Comparison of ENCODE assay signal across 8 cellular contexts in genomic region chr14:100383727-100384158, GRCh38. TPM values are rescaled to one million over a fixed set of nuclear protein-coding genes. Genes with fewer than 3 reads are reported as not detected.
DNase-seq lines count a peak whose midpoint lies in the region; ATAC-seq and TF ChIP-seq lines count a peak whose summit lies in the region.

No MANE protein-coding gene starts in this region.

- POLR2A ChIA-PET in PC-3 (lab: Charles Lee; ENCODE audit: unreplicated experiment) = no interaction called here

- H3K79me2 ChIP-seq in PC-3 (ENCODE audit: low read length) = 0 out of 2 replicates have a peak, but pooled peaks cover 10% of the 10 kb centered on the region

- no peak overlapping the region for H3K4me3 ChIP-seq in PC-3 (ENCODE audit: low read length)
- H3K4me3 ChIP-seq in ovary = no peak overlapping the region
- no peak overlapping the region for H3K4me3 ChIP-seq in upper lobe of right lung

- H2AFZ ChIP-seq in PC-3 (ENCODE audit: low read length) = no peak overlapping the region

- H3K9me3 ChIP-seq in PC-3 (ENCODE audit: low read length) = no peaks in the 10 kb centered on the region
- no peaks in the 10 kb centered on the region for H3K9me3 ChIP-seq in ovary
- no peaks in the 10 kb centered on the region for H3K9me3 ChIP-seq in upper lobe of right lung

- H3K4me2 ChIP-seq in PC-3 (ENCODE audit: low read length) = peak overlapping the region; percentile 62; the same call in 1 of the 2 replicates

- TF ChIP-seq EP300 in ovary (IDR thresholded peaks at IDR 0.05) = no peak

- H4K20me1 ChIP-seq in PC-3 (ENCODE audit: low read length) = no peaks in the 10 kb centered on the region

- TF ChIP-seq POLR2A in ovary (IDR thresholded peaks at IDR 0.05) = no peak

- CTCF ChIA-PET in PC-3 (lab: Charles Lee) = interaction anchor here (0.5 to 4.1 kb wide), 8 partner anchors 34 to 702 kb away, joined by 3 to 49 read pairs (median 4); no protein-coding TSS in a partner anchor

- intact Hi-C loops in PC-3 (cut with micrococcal nuclease) (loop anchor here (2.0 to 10.0 kb wide), 2 partner anchors 271 to 1281 kb away; no protein-coding TSS in a partner anchor), ovary (cut with DNase I) (loop anchor here in 3 of 4 donors (2.0 to 10.0 kb wide), 4 partner anchors 264 to 1245 kb away; partner anchors contain the start of gene MEG3 (in 1 of the 3)), upper lobe of right lung (cut with DNase I) (loop anchor here (2.0 kb wide), 1 partner anchor 263 kb away; no protein-coding TSS in a partner anchor)

- ATAC-seq in PC-3 (peak; percentile 61), foreskin keratinocyte (peak; percentile 88), upper lobe of right lung (peak; percentile 92)

- H3K27ac ChIP-seq in PC-3 (ENCODE audit: low read length) (no peak overlapping the region; the same call in 1 of the 2 replicates), foreskin keratinocyte (no peak overlapping the region), ovary (no peak overlapping the region), upper lobe of right lung (no peak overlapping the region)

- peak; percentile 90 for TF ChIP-seq CTCF in PC-3 (conservative IDR thresholded peaks at IDR 0.05; ENCODE audit: low read depth, low read length)
- peak; percentile 82 for TF ChIP-seq CTCF in foreskin keratinocyte (conservative IDR thresholded peaks at IDR 0.05)
- TF ChIP-seq CTCF in ovary (IDR thresholded peaks at IDR 0.05) = peak; percentile 54 to 61 (median 58)
- peak; percentile 84 for TF ChIP-seq CTCF in upper lobe of right lung (IDR thresholded peaks at IDR 0.05)

- H3K4me1 ChIP-seq in PC-3 (ENCODE audit: insufficient read depth, low read length) (peaks cover 33% of the 10 kb centered on the region), foreskin keratinocyte (no peaks in the 10 kb centered on the region), ovary (ENCODE audit: insufficient read depth) (peaks cover 2% of the 10 kb centered on the region), upper lobe of right lung (peaks cover 8% of the 10 kb centered on the region)

- no TSS peak for BruUV-seq in PC-3 (replicated peaks; lab: Mats Ljungman, UMichigan)

- DNase-seq in SHP77 (lab: John Stamatoyannopoulos, UW) (peak; percentile 73 to 82), SHP77 treated with DMSO at 0.1 percent for 48 hours (lab: John Stamatoyannopoulos, UW) (no peak), HPDE6-E6E7 (ENCODE audit: extremely low spot score) (peak; percentile 53), PC-3 (peak; percentile 76), foreskin keratinocyte (no peak), ovary (peak; percentile 36 to 68 (median 67)), upper lobe of right lung (peak; percentile 80)
- peak; percentile 32 to 49 for DNase-seq in activated T-helper 1 cell treated with anti-CD3 and anti-CD28 coated beads, Interleukin-2, amount 50 U/mL, for 16 hours (ENCODE audit: low read depth in 1 of 2, low spot score in 1 of 2)

- H3K27me3 ChIP-seq in PC-3 (ENCODE audit: low read length) (no peaks in the 10 kb centered on the region), foreskin keratinocyte (no peaks in the 10 kb centered on the region), ovary (no peaks in the 10 kb centered on the region), upper lobe of right lung (no peaks in the 10 kb centered on the region)

- no peaks in the 10 kb centered on the region for H3K9me2 ChIP-seq in PC-3 (replicated peaks; ENCODE audit: low read length)

- WGBS in ovary, 3 donors = 37 to 48% (median 44%) methylated on average over 10 of the region's 10 CpGs

- H3K36me3 ChIP-seq in PC-3 (ENCODE audit: low read depth, low read length) (no peaks in the 10 kb centered on the region), ovary (no peaks in the 10 kb centered on the region), upper lobe of right lung (peaks cover 7% of the 10 kb centered on the region)

- H3K9ac ChIP-seq in PC-3 (ENCODE audit: low read length) = no peak overlapping the region

- H3F3A ChIP-seq in PC-3 (ENCODE audit: low read length, unreplicated experiment) = no peaks in the 10 kb centered on the region

RNA-seq across cellular contexts. Expression of gene WDR25, which starts 7.5 kb away (rescaled TPM):
- 8.3 and 13.0 TPM in 2 replicates for total RNA-seq in PC-3 (2014; rRNA removed)
- 7.0 and 7.6 TPM in 2 replicates for total RNA-seq in foreskin keratinocyte
- 6.2 and 6.4 TPM in 2 replicates for polyA plus RNA-seq in foreskin keratinocyte
- total RNA-seq in ovary = 10 to 100 TPM in 3 of 7 donors, 1 to 10 TPM in 4; 8.4 to 16.9 (median 9.8) TPM
- polyA plus RNA-seq in ovary = 1 to 10 TPM; 4.2 to 7.4 TPM
- 7.9 TPM for total RNA-seq in upper lobe of right lung

Comparison
In these comparisons a context has a peak if more than half of its experiments do, and no peak if none do; other contexts are left out.
1. DNase-seq: peak in SHP77 (2 of 2), HPDE6-E6E7 (single experiment), PC-3 (single experiment), activated T-helper 1 cell treated with anti-CD3 and anti-CD28 coated beads, Interleukin-2, amount 50 U/mL, for 16 hours (2 of 2), ovary (5 of 5) and upper lobe of right lung (single experiment); none in SHP77 treated with DMSO at 0.1 percent for 48 hours (single experiment) and foreskin keratinocyte (0 of 2).
2. Peak in every context shown above with its lines, with median percentiles within 50 percentile points of each other: ATAC-seq and CTCF ChIP-seq.